Comparison of ENCODE assay signal across 30 cellular contexts in genomic region chr13:42732073-42732472, GRCh38. TPM values are rescaled to one million over a fixed set of nuclear protein-coding genes. Genes with fewer than 3 reads are reported as not detected.
"Had no signal": no experiment of that assay in that cellular context is flagged by ENCODE, and none has a peak within 500 bp of the region (broad histone marks: within the 10 kb centered on the region; RNA-seq: fewer than 3 reads in every experiment).

No MANE protein-coding gene starts in this region.

- H3K4me3 ChIP-seq: body of pancreas, esophagus muscularis mucosa, gastrocnemius medialis, heart left ventricle had no signal

- DNase-seq: activated CD4-positive, alpha-beta memory T cell treated with anti-CD3 and anti-CD28 coated beads, Interleukin-2, amount 10 ng/mL, durations not matched to agents 7 days and 5 days; activated CD4-positive, alpha-beta T cell treated with anti-CD3 and anti-CD28 coated beads for 1 hour; activated CD4-positive, alpha-beta T cell treated with anti-CD3 and anti-CD28 coated beads for 4 hours; activated CD4-positive, alpha-beta T cell treated with anti-CD3 and anti-CD28 coated beads, Interleukin-2, amount 10 ng/mL, durations not matched to agents 7 days and 5 days; activated CD4-positive, alpha-beta T cell treated with anti-CD3 and anti-CD28 coated beads, Interleukin-2, amount 50 U/mL, for 4 hours; activated CD8-positive, alpha-beta memory T cell treated with anti-CD3 and anti-CD28 coated beads, Interleukin-2, amount 50 U/mL, for 48 hours; activated gamma-delta T cell; activated naive CD4-positive, alpha-beta T cell; activated naive CD4-positive, alpha-beta T cell treated with anti-CD3 and anti-CD28 coated beads, Interleukin-2, amount 10 ng/mL, durations not matched to agents 7 days and 5 days; activated naive CD8-positive, alpha-beta T cell treated with anti-CD3 and anti-CD28 coated beads, Interleukin-2, amount 10 ng/mL, durations not matched to agents 7 days and 5 days; activated T-cell treated with anti-CD3 and anti-CD28 coated beads for 4 hours; activated T-cell treated with anti-CD3 and anti-CD28 coated beads, Interleukin-2, amount 50 U/mL, for 24 hours; activated T-cell treated with anti-CD3 and anti-CD28 coated beads, Interleukin-2, amount 50 U/mL, for 72 hours; aorta; body of pancreas; caudate nucleus; cortex of kidney; dermis blood vessel endothelial cell; effector CD4-positive, alpha-beta T cell; effector memory CD8-positive, alpha-beta T cell; erythroblast; foreskin keratinocyte; gastrocnemius medialis; glutamatergic neuron; heart left ventricle; T-helper 1 cell; T-helper 17 cell had no signal

- H3K36me3 ChIP-seq: esophagus muscularis mucosa, gastrocnemius medialis, heart left ventricle had no signal

- H3K36me3 Mint-ChIP-seq: activated naive CD4-positive, alpha-beta T cell treated with anti-CD3 and anti-CD28 coated beads, Interleukin-2, amount 10 ng/mL, durations not matched to agents 7 days and 5 days; activated naive CD4-positive, alpha-beta T cell treated with anti-CD3 and anti-CD28 coated beads, Interleukin-2, amount 50 U/mL, for 72 hours; activated naive CD8-positive, alpha-beta T cell treated with anti-CD3 and anti-CD28 coated beads, Interleukin-2, amount 10 ng/mL, durations not matched to agents 7 days and 5 days had no signal

- H3K27me3 ChIP-seq: body of pancreas, esophagus muscularis mucosa, foreskin keratinocyte, gastrocnemius medialis, heart left ventricle had no signal

- H3K4me1 Mint-ChIP-seq: activated CD4-positive, alpha-beta memory T cell treated with anti-CD3 and anti-CD28 coated beads, Interleukin-2, amount 10 ng/mL, durations not matched to agents 7 days and 5 days; activated CD4-positive, alpha-beta T cell treated with anti-CD3 and anti-CD28 coated beads, Interleukin-2, amount 10 ng/mL, durations not matched to agents 7 days and 5 days; activated naive CD4-positive, alpha-beta T cell treated with anti-CD3 and anti-CD28 coated beads, Interleukin-2, amount 10 ng/mL, durations not matched to agents 7 days and 5 days; activated naive CD8-positive, alpha-beta T cell treated with anti-CD3 and anti-CD28 coated beads, Interleukin-2, amount 10 ng/mL, durations not matched to agents 7 days and 5 days; T-helper 17 cell had no signal

- H3K27ac Mint-ChIP-seq: activated CD4-positive, alpha-beta memory T cell treated with anti-CD3 and anti-CD28 coated beads, Interleukin-2, amount 10 ng/mL, durations not matched to agents 7 days and 5 days; activated CD4-positive, alpha-beta T cell treated with anti-CD3 and anti-CD28 coated beads, Interleukin-2, amount 10 ng/mL, durations not matched to agents 7 days and 5 days; activated naive CD4-positive, alpha-beta T cell treated with anti-CD3 and anti-CD28 coated beads, Interleukin-2, amount 10 ng/mL, durations not matched to agents 7 days and 5 days; activated naive CD4-positive, alpha-beta T cell treated with anti-CD3 and anti-CD28 coated beads, Interleukin-2, amount 50 U/mL, for 72 hours; activated naive CD8-positive, alpha-beta T cell treated with anti-CD3 and anti-CD28 coated beads, Interleukin-2, amount 10 ng/mL, durations not matched to agents 7 days and 5 days; activated T-cell treated with anti-CD3 and anti-CD28 coated beads, Interleukin-2, amount 50 U/mL, for 24 hours; activated T-cell treated with anti-CD3 and anti-CD28 coated beads, Interleukin-2, amount 50 U/mL, for 72 hours; effector memory CD8-positive, alpha-beta T cell; T-helper 17 cell had no signal

- H3K9me3 Mint-ChIP-seq: activated CD4-positive, alpha-beta memory T cell treated with anti-CD3 and anti-CD28 coated beads, Interleukin-2, amount 10 ng/mL, durations not matched to agents 7 days and 5 days; activated CD4-positive, alpha-beta T cell treated with anti-CD3 and anti-CD28 coated beads, Interleukin-2, amount 10 ng/mL, durations not matched to agents 7 days and 5 days; activated naive CD4-positive, alpha-beta T cell treated with anti-CD3 and anti-CD28 coated beads, Interleukin-2, amount 10 ng/mL, durations not matched to agents 7 days and 5 days; activated naive CD4-positive, alpha-beta T cell treated with anti-CD3 and anti-CD28 coated beads, Interleukin-2, amount 50 U/mL, for 72 hours; activated naive CD8-positive, alpha-beta T cell treated with anti-CD3 and anti-CD28 coated beads, Interleukin-2, amount 10 ng/mL, durations not matched to agents 7 days and 5 days; activated T-cell treated with anti-CD3 and anti-CD28 coated beads, Interleukin-2, amount 50 U/mL, for 24 hours; effector memory CD8-positive, alpha-beta T cell had no signal

- ATAC-seq: activated naive CD4-positive, alpha-beta T cell treated with anti-CD3 and anti-CD28 coated beads, Interleukin-2, amount 50 U/mL, for 72 hours; activated T-cell treated with anti-CD3 and anti-CD28 coated beads, Interleukin-2, amount 50 U/mL, for 72 hours; body of pancreas; effector memory CD8-positive, alpha-beta T cell; foreskin keratinocyte; gastrocnemius medialis; heart left ventricle; T-helper 17 cell had no signal

- H3K27ac ChIP-seq: esophagus muscularis mucosa, foreskin keratinocyte, gastrocnemius medialis, heart left ventricle had no signal

- H3K9me3 ChIP-seq: body of pancreas, esophagus muscularis mucosa, gastrocnemius medialis, heart left ventricle had no signal

- H3K4me3 Mint-ChIP-seq: activated CD4-positive, alpha-beta memory T cell treated with anti-CD3 and anti-CD28 coated beads, Interleukin-2, amount 10 ng/mL, durations not matched to agents 7 days and 5 days; activated CD4-positive, alpha-beta T cell treated with anti-CD3 and anti-CD28 coated beads, Interleukin-2, amount 10 ng/mL, durations not matched to agents 7 days and 5 days; activated naive CD4-positive, alpha-beta T cell treated with anti-CD3 and anti-CD28 coated beads, Interleukin-2, amount 10 ng/mL, durations not matched to agents 7 days and 5 days; activated naive CD8-positive, alpha-beta T cell treated with anti-CD3 and anti-CD28 coated beads, Interleukin-2, amount 10 ng/mL, durations not matched to agents 7 days and 5 days; activated T-cell treated with anti-CD3 and anti-CD28 coated beads, Interleukin-2, amount 50 U/mL, for 24 hours; activated T-cell treated with anti-CD3 and anti-CD28 coated beads, Interleukin-2, amount 50 U/mL, for 72 hours; effector memory CD8-positive, alpha-beta T cell; T-helper 17 cell had no signal

- H3K4me1 ChIP-seq: esophagus muscularis mucosa, foreskin keratinocyte, gastrocnemius medialis, heart left ventricle had no signal

RNA-seq across cellular contexts. Expression of gene FAM216B, which starts 49.3 kb away (rescaled TPM):
- total RNA-seq: activated CD4-positive, alpha-beta memory T cell treated with anti-CD3 and anti-CD28 coated beads, Interleukin-2, amount 10 ng/mL, durations not matched to agents 7 days and 5 days; activated CD4-positive, alpha-beta T cell treated with anti-CD3 and anti-CD28 coated beads, Interleukin-2, amount 10 ng/mL, durations not matched to agents 7 days and 5 days; activated naive CD4-positive, alpha-beta T cell treated with anti-CD3 and anti-CD28 coated beads, Interleukin-2, amount 50 U/mL, for 72 hours; activated naive CD8-positive, alpha-beta T cell treated with anti-CD3 and anti-CD28 coated beads, Interleukin-2, amount 10 ng/mL, durations not matched to agents 7 days and 5 days; activated T-cell treated with anti-CD3 and anti-CD28 coated beads, Interleukin-2, amount 50 U/mL, for 72 hours; aorta; chondrocyte; dermis blood vessel endothelial cell; esophagus muscularis mucosa; foreskin keratinocyte; gastrocnemius medialis; T-helper 17 cell had no signal
- polyA plus RNA-seq: aorta, foreskin keratinocyte had no signal
